9 cellular contexts compared by ENCODE assay signal in the genomic region with DNA sequence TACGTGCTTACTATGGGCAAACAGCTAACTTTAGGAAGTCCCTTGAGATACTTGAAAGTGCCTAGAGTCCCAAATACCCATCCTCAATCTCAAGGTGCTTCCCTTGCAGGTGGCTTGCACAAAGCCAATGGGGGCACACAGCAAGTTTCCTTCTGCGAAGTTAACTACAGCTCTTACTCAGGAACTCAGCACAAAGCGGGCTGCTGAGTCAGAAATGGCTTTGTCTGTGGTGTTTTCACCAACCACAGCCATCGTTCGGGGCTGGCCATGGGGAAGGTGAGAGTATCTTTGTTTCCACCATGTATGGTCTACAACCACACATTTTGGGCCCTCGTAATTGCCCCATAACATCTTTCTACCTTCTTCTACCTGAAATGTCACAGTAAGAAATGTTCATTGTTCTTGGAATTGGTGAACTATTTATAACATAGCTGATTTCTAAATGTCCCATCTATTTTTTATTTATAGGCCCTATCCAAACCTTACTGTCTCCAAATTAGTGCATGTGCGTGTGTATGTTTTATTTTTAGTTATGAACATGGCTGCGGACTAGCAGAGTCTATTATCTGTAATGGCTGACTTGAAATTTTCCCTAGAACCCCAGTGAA. TPM values are rescaled to one million over a fixed set of nuclear protein-coding genes. Genes with fewer than 3 reads are reported as not detected.
A peak's percentile ranks its signal among the peaks of the same experiment; 100 is the strongest.
DNase-seq lines count a peak whose midpoint lies in the region; ATAC-seq, FAIRE-seq and TF ChIP-seq lines count a peak whose summit lies in the region.
"Had no signal": no experiment of that assay in that cellular context is flagged by ENCODE, and none has a peak within 500 bp of the region (broad histone marks: within the 10 kb centered on the region; RNA-seq: fewer than 3 reads in every experiment).

No MANE protein-coding gene starts in this region.

- DNase-seq in GM10248 (ENCODE audit: extremely low spot score) (peak; percentile 75), WERI-Rb-1 (no peak), DMS79 treated with DMSO at 0.1 percent for 48 hours (lab: John Stamatoyannopoulos, UW) (no peak), Ammon's horn (ENCODE audit: low spot score) (no peak), urothelium cell line (ENCODE audit: low spot score) (no peak)
- peak; percentile 86 for DNase-seq in activated naive CD8-positive, alpha-beta T cell treated with anti-CD3 and anti-CD28 coated beads for 36 hours

- no peak for FAIRE-seq in urothelium cell line (lab: Jason Lieb, UNC)

- H3K27me3 ChIP-seq in WERI-Rb-1 (ENCODE audit: insufficient read depth, low read depth, severe bottlenecking), result no peaks in the 10 kb centered on the region

- no peaks in the 10 kb centered on the region for H3K36me3 Mint-ChIP-seq in activated naive CD8-positive, alpha-beta T cell treated with anti-CD3 and anti-CD28 coated beads for 36 hours
- H3K36me3 Mint-ChIP-seq: CD4-positive, alpha-beta memory T cell had no signal

- peak overlapping the region; percentile 68 for H3K27ac Mint-ChIP-seq in activated naive CD8-positive, alpha-beta T cell treated with anti-CD3 and anti-CD28 coated beads for 36 hours

- no peaks in the 10 kb centered on the region for H3K9me3 ChIP-seq in WERI-Rb-1 (ENCODE audit: severe bottlenecking)

- H3K36me3 ChIP-seq in WERI-Rb-1, result no peaks in the 10 kb centered on the region

- H3K4me3 Mint-ChIP-seq in activated naive CD8-positive, alpha-beta T cell treated with anti-CD3 and anti-CD28 coated beads for 36 hours, result no peak overlapping the region

- TF ChIP-seq CTCF in GM10248 (IDR thresholded peaks at IDR 0.05; ENCODE audit: control extremely low read depth, extremely low read depth, low read depth, missing control alignments) (no peak), WERI-Rb-1 (IDR thresholded peaks at IDR 0.05; ENCODE audit: low read depth, low read length) (no peak)

- H3K9me3 Mint-ChIP-seq in activated naive CD8-positive, alpha-beta T cell treated with anti-CD3 and anti-CD28 coated beads for 36 hours, result peaks cover 2% of the 10 kb centered on the region
- H3K9me3 Mint-ChIP-seq: CD4-positive, alpha-beta memory T cell had no signal

- no peak overlapping the region for H3K4me3 ChIP-seq in WERI-Rb-1 (ENCODE audit: low read depth, low read length)

- POLR2A ChIA-PET in GM10248 (lab: Yijun Ruan, JAX), result interaction anchor here (0.6 to 1.4 kb wide), 3 partner anchors 36 to 1021 kb away, joined by 3 to 4 read pairs (median 3); partner anchors contain the start of genes AICDA and CLEC2D

- no peaks in the 10 kb centered on the region for H3K27me3 Mint-ChIP-seq in activated naive CD8-positive, alpha-beta T cell treated with anti-CD3 and anti-CD28 coated beads for 36 hours
- H3K27me3 Mint-ChIP-seq: CD4-positive, alpha-beta memory T cell had no signal

- H3K4me1 Mint-ChIP-seq in activated naive CD8-positive, alpha-beta T cell treated with anti-CD3 and anti-CD28 coated beads for 36 hours, result peaks cover 42% of the 10 kb centered on the region

- CTCF ChIA-PET in GM10248 (lab: Yijun Ruan, JAX), result interaction anchor here (0.8 to 4.8 kb wide), 7 partner anchors 9 to 301 kb away, joined by 3 to 35 read pairs (median 4); partner anchors contain the start of genes AICDA and M6PR

- H3K27ac ChIP-seq in WERI-Rb-1, result no peak overlapping the region

- ATAC-seq in GM21515 (IDR thresholded peaks at IDR 0.05; ENCODE audit: unreplicated experiment) (peak; percentile 76), HG03565 (IDR thresholded peaks at IDR 0.05; ENCODE audit: unreplicated experiment) (peak; percentile 79)

RNA-seq across cellular contexts. Expression of gene MFAP5, which starts 13.9 kb away (rescaled TPM):
- total RNA-seq in activated naive CD8-positive, alpha-beta T cell treated with anti-CD3 and anti-CD28 coated beads for 36 hours, result not detected
- total RNA-seq: CD4-positive, alpha-beta memory T cell had no signal

RNA-seq across cellular contexts. Expression of gene AICDA, which starts 36.0 kb away (rescaled TPM):
- not detected for total RNA-seq in activated naive CD8-positive, alpha-beta T cell treated with anti-CD3 and anti-CD28 coated beads for 36 hours
- total RNA-seq: CD4-positive, alpha-beta memory T cell had no signal

RNA-seq across cellular contexts. Expression of gene RIMKLB, which starts 49.1 kb away (rescaled TPM):
- total RNA-seq in activated naive CD8-positive, alpha-beta T cell treated with anti-CD3 and anti-CD28 coated beads for 36 hours, result 1 to 10 TPM; 7.1 to 8.1 TPM

Comparison
In these comparisons a context has a peak if more than half of its experiments do, and no peak if none do; other contexts are left out.
1. DNase-seq: peak in GM10248 (single experiment) and activated naive CD8-positive, alpha-beta T cell treated with anti-CD3 and anti-CD28 coated beads for 36 hours (single experiment); none in WERI-Rb-1 (single experiment), DMS79 treated with DMSO at 0.1 percent for 48 hours (single experiment), Ammon's horn (single experiment) and urothelium cell line (single experiment).